Comparison of ENCODE assay signal across 1 cellular context in the genomic region with DNA sequence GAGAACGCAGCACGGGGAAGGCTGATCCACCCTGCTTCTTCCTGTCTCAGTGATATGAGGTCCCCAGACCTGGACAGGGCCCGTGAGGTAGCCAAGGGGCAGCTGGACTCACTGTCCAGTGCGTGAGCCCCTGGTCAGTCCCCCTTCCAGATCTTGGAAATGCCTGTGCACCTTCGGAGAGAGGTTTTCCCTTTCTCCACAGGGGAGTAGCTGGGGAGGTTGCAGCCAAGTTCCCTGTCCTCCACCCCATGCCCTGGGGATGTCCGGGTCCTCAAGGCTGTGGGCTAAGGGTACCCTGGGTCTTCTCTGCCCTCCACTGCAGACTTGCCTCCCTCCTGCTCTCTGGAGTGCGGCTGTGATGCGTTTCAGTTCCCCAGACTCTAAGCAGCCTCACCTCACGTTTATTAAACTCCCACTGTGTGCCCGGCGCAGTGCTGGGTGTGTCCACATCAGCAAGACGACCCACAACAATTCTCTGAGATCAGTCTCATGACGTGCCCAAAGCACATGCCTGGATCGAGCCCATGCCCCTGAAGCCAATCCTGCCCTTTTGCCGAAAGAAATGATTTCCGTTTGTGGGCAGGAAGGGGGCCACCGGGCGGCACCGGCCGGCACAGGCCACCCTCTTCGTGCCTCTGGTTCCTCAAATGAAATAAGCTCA.
TF ChIP-seq lines count a peak whose summit lies in the region.

No MANE protein-coding gene starts in this region.

TF ChIP-seq in HepG2, 621 proteins besides CTCF, POLR2A, EP300 and RAD21 (continued from another document):
- no peak for TF ChIP-seq CBX2 (IDR thresholded peaks at IDR 0.05; ENCODE audit: low read depth, low read length)
- TF ChIP-seq CBX2 (CRISPR knock-in tag; IDR thresholded peaks at IDR 0.05; ENCODE audit: low read depth), result no peak
- TF ChIP-seq ZNF160 (CRISPR knock-in tag; IDR thresholded peaks at IDR 0.05), result no peak
- no peak for TF ChIP-seq ZKSCAN5 (CRISPR knock-in tag; IDR thresholded peaks at IDR 0.05)
- TF ChIP-seq ZNF260 (CRISPR knock-in tag; IDR thresholded peaks at IDR 0.05; ENCODE audit: borderline replicate concordance, low read depth), result no peak
- TF ChIP-seq TP53 (CRISPR knock-in tag; conservative IDR thresholded peaks at IDR 0.05), result no peak
